In the genomic region with DNA sequence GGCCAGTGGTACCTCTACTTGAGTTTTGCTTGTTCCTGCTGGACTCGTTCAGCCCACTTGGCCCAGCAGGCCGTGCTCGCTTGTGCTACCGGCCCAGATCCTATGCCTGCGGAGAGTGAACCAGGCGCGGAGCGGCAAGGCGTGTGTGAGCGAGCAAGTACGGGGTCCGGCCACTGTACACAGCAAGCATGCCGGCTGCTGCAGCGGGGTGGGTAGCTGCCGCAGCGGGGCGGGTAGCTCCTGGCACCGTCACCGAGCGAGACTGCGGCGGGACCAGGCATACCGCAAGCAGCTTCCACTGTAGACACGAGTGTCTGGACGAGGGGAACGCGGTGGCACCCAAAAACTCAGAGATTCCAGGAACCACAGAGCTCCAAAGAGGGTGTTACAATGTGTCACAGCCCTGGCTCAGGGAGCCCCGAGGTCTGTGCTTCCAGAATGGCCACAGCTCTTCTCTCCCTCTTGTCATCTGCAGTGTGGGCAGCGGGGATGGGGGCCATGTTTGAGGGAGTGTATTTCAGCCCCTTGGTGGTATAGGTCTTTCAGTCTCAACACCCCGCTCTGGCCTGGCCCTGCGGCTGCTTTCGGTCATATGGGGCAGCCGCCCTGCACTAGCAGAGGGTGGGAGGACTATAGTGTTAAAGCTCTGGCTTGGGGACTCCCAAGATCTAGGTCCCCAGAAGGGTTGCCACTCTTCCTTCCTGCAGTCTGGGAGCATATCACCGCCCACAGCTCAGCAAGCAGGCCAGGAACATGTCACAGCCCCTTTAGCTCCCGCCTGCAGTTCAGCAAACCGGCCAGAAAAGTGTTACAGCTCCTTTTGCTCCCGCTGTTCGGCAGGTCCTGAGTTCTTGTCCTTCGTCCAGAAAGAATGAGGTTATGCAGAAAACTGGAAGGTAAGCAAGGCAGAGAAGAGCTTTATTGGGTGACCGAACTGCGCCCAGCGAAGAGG, we compare ENCODE assay signal across 9 cellular contexts. TPM values are rescaled to one million over a fixed set of nuclear protein-coding genes. Genes with fewer than 3 reads are reported as not detected.
DNase-seq lines count a peak whose midpoint lies in the region; ATAC-seq lines count a peak whose summit lies in the region.
"Had no signal": no experiment of that assay in that cellular context is flagged by ENCODE, and none has a peak within 500 bp of the region (broad histone marks: within the 10 kb centered on the region; RNA-seq: fewer than 3 reads in every experiment).

No MANE protein-coding gene starts in this region.

- H3K27me3 ChIP-seq in right cardiac atrium (ENCODE audit: control insufficient read depth, insufficient read depth) = no peaks in the 10 kb centered on the region

- no peak for DNase-seq in activated naive CD4-positive, alpha-beta T cell treated with anti-CD3 and anti-CD28 coated beads, Interleukin-2, amount 50 U/mL, for 72 hours (ENCODE audit: low spot score in 2 of 2)
- DNase-seq in right cardiac atrium (peak; percentile 28 to 72 (median 72)), A172 (ENCODE audit: low spot score) (no peak), dedifferentiated amniotic fluid mesenchymal stem cell (ENCODE audit: extremely low spot score) (no peak), NCI-H2081 (lab: John Stamatoyannopoulos, UW) (no peak), NCI-H1436 treated with DMSO at 0.1 percent for 48 hours (lab: John Stamatoyannopoulos, UW) (no peak)
- peak; percentile 33 for DNase-seq in stimulated activated CD8-positive, alpha-beta memory T cell treated with anti-CD3 and anti-CD28 coated beads, Interleukin-4, amount 100 ng/mL, for 48 hours

- H3K4me1 ChIP-seq in right cardiac atrium (ENCODE audit: control insufficient read depth, insufficient read depth, low read length) = no peaks in the 10 kb centered on the region

- no peak overlapping the region for H3K27ac ChIP-seq in right cardiac atrium (ENCODE audit: low read length)

- peak overlapping the region; percentile 38 for H3K4me3 ChIP-seq in right cardiac atrium (ENCODE audit: low read length)

- H3K36me3 Mint-ChIP-seq in activated naive CD4-positive, alpha-beta T cell treated with anti-CD3 and anti-CD28 coated beads, Interleukin-2, amount 50 U/mL, for 72 hours = no peaks in the 10 kb centered on the region

- 41% methylated on average over 42 of the region's 42 CpGs for WGBS in right cardiac atrium

- no peaks in the 10 kb centered on the region for H3K9me3 ChIP-seq in right cardiac atrium (ENCODE audit: control insufficient read depth, low read length)

- intact Hi-C loops in right cardiac atrium (cut with DNase I) = loop anchor here in 2 of 4 donors (10.0 kb wide), 1 partner anchor 290 kb away; the partner anchor contains the start of gene TSPYL1 (in 2 of the 2)

- H3K27ac Mint-ChIP-seq in activated naive CD4-positive, alpha-beta T cell treated with anti-CD3 and anti-CD28 coated beads, Interleukin-2, amount 50 U/mL, for 72 hours = no peak overlapping the region

- H3K9me3 Mint-ChIP-seq in activated naive CD4-positive, alpha-beta T cell treated with anti-CD3 and anti-CD28 coated beads, Interleukin-2, amount 50 U/mL, for 72 hours = no peaks in the 10 kb centered on the region

- ATAC-seq in HG02610 (IDR thresholded peaks at IDR 0.05; ENCODE audit: unreplicated experiment) = peak; percentile 35
- peak; percentile 31 to 37 for ATAC-seq in activated naive CD4-positive, alpha-beta T cell treated with anti-CD3 and anti-CD28 coated beads, Interleukin-2, amount 50 U/mL, for 72 hours
- peak; percentile 61 to 69 for ATAC-seq in right cardiac atrium

RNA-seq across cellular contexts. Expression of gene RWDD1, which starts 6.1 kb away (rescaled TPM):
- 10 to 100 TPM; 18.0 to 33.7 TPM for total RNA-seq in activated naive CD4-positive, alpha-beta T cell treated with anti-CD3 and anti-CD28 coated beads, Interleukin-2, amount 50 U/mL, for 72 hours
- 10 to 100 TPM; 57.2 to 68.6 (median 63.2) TPM for total RNA-seq in right cardiac atrium
- 90.8 TPM for polyA plus RNA-seq in right cardiac atrium
- 51.8 and 93.1 TPM in 2 replicates for total RNA-seq in A172 (2014; rRNA removed; shearing (Covaris generic))

RNA-seq across cellular contexts. Expression of gene CALHM4, which starts 11.6 kb away (rescaled TPM):
- total RNA-seq in activated naive CD4-positive, alpha-beta T cell treated with anti-CD3 and anti-CD28 coated beads, Interleukin-2, amount 50 U/mL, for 72 hours = not detected
- under 1 TPM in 1 of 4 donors, not detected in 3; 0.26 TPM for total RNA-seq in right cardiac atrium
- polyA plus RNA-seq in right cardiac atrium = 0.20 TPM
- total RNA-seq in A172 (2014; rRNA removed; shearing (Covaris generic)) = not detected in 2 replicates
- total RNA-seq: T-helper 2 cell treated with Interferon-gamma antibody and Interleukin-4, amounts not matched to agents 100 ng/mL and 5 ng/mL, for 36 hours had no signal

RNA-seq across cellular contexts. Expression of gene TRAPPC3L, which starts 19.7 kb away (rescaled TPM):
- total RNA-seq in activated naive CD4-positive, alpha-beta T cell treated with anti-CD3 and anti-CD28 coated beads, Interleukin-2, amount 50 U/mL, for 72 hours = not detected
- under 1 TPM; 0.20 to 0.32 (median 0.23) TPM for total RNA-seq in right cardiac atrium
- polyA plus RNA-seq in right cardiac atrium = 0.18 TPM
- total RNA-seq in A172 (2014; rRNA removed; shearing (Covaris generic)) = not detected in 2 replicates
- total RNA-seq: T-helper 2 cell treated with Interferon-gamma antibody and Interleukin-4, amounts not matched to agents 100 ng/mL and 5 ng/mL, for 36 hours had no signal

RNA-seq across cellular contexts. Expression of gene RSPH4A, which starts 51.1 kb away (rescaled TPM):
- total RNA-seq in activated naive CD4-positive, alpha-beta T cell treated with anti-CD3 and anti-CD28 coated beads, Interleukin-2, amount 50 U/mL, for 72 hours = under 1 TPM in 1 of 2 donors, not detected in 1; 0.12 TPM
- under 1 TPM; 0.15 to 0.72 (median 0.20) TPM for total RNA-seq in right cardiac atrium
- 0.20 TPM for polyA plus RNA-seq in right cardiac atrium
- total RNA-seq in A172 (2014; rRNA removed; shearing (Covaris generic)) = not detected in 2 replicates

RNA-seq across cellular contexts. Expression of gene CALHM5, which starts 53.8 kb away (rescaled TPM):
- total RNA-seq in activated naive CD4-positive, alpha-beta T cell treated with anti-CD3 and anti-CD28 coated beads, Interleukin-2, amount 50 U/mL, for 72 hours = not detected
- total RNA-seq in right cardiac atrium = 1 to 10 TPM; 2.0 to 2.8 (median 2.4) TPM
- 1.2 TPM for polyA plus RNA-seq in right cardiac atrium
- 3.8 and 4.1 TPM in 2 replicates for total RNA-seq in A172 (2014; rRNA removed; shearing (Covaris generic))
- total RNA-seq: T-helper 2 cell treated with Interferon-gamma antibody and Interleukin-4, amounts not matched to agents 100 ng/mL and 5 ng/mL, for 36 hours had no signal

Comparison
In these comparisons a context has a peak if more than half of its experiments do, and no peak if none do; other contexts are left out.
1. DNase-seq: peak in right cardiac atrium (3 of 3) and stimulated activated CD8-positive, alpha-beta memory T cell treated with anti-CD3 and anti-CD28 coated beads, Interleukin-4, amount 100 ng/mL, for 48 hours (single experiment); none in activated naive CD4-positive, alpha-beta T cell treated with anti-CD3 and anti-CD28 coated beads, Interleukin-2, amount 50 U/mL, for 72 hours (0 of 2), A172 (single experiment), dedifferentiated amniotic fluid mesenchymal stem cell (single experiment), NCI-H2081 (0 of 2) and NCI-H1436 treated with DMSO at 0.1 percent for 48 hours (single experiment).
2. Peak in every context shown above with its lines, with median percentiles within 50 percentile points of each other: ATAC-seq.